ENCODE assay signal across 23 cellular contexts in the genomic region with DNA sequence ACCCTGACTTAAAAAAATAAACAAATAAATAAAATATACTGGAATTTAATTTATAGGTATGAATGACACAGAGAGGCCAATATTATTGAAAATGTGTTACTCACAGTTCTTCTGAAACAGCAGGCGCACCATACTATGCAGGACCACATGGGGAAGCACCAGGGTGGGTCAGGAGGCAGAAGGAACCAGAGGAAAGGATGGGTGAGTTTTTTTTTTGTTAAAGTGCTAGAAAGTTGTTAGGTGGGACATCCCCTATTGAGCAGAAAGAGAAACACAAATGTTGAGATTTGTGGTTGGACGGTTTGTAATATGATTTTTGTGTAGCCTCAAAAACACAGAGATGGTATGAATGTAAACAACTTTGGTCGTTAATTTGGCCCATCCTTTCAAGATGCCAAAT. TPM values are rescaled to one million over a fixed set of nuclear protein-coding genes. Genes with fewer than 3 reads are reported as not detected.
DNase-seq lines count a peak whose midpoint lies in the region; ATAC-seq and TF ChIP-seq lines count a peak whose summit lies in the region.
"Had no signal": no experiment of that assay in that cellular context is flagged by ENCODE, and none has a peak within 500 bp of the region (broad histone marks: within the 10 kb centered on the region; RNA-seq: fewer than 3 reads in every experiment).

No MANE protein-coding gene starts in this region.

- no TSS peak for BruUV-seq in Caco-2 (replicated peaks; lab: Mats Ljungman, UMichigan)

- H3K9me3 Mint-ChIP-seq in activated T-cell treated with anti-CD3 and anti-CD28 coated beads, Interleukin-2, amount 50 U/mL, for 4 hours, result no peaks in the 10 kb centered on the region
- H3K9me3 Mint-ChIP-seq in natural killer cell treated with Interleukin-12 subunit alpha and Interleukin-12 subunit beta and Interleukin-15 and Interleukin-18, amount 100 ng/mL, for 72 hours, result no peaks in the 10 kb centered on the region
- peaks cover 3% of the 10 kb centered on the region for H3K9me3 Mint-ChIP-seq in Caco-2 (ENCODE audit: unreplicated experiment)
- peaks cover 9% of the 10 kb centered on the region for H3K9me3 Mint-ChIP-seq in HFFc6

- TF ChIP-seq CTCF in GM12865 (IDR thresholded peaks at IDR 0.05; ENCODE audit: insufficient read depth, low read depth, low read length, missing control alignments), result no peak
- no peak for TF ChIP-seq CTCF in Caco-2 (IDR thresholded peaks at IDR 0.05; ENCODE audit: insufficient read depth in 1 of 2, low read depth in 1 of 2, low read length in 1 of 2, severe bottlenecking in 1 of 2, unreplicated experiment in 1 of 2)
- TF ChIP-seq CTCF in HFFc6 (IDR thresholded peaks at IDR 0.05), result no peak

- no peak overlapping the region for H3K4me3 ChIP-seq in GM12865 (ENCODE audit: low read depth, low read length)
- no peak overlapping the region for H3K4me3 ChIP-seq in Caco-2 (ENCODE audit: low read depth, low read length)
- H3K4me3 ChIP-seq: lung, PC-9, suprapubic skin had no signal

- peaks cover 35% of the 10 kb centered on the region for H3K4me1 Mint-ChIP-seq in activated T-cell treated with anti-CD3 and anti-CD28 coated beads, Interleukin-2, amount 50 U/mL, for 4 hours (ENCODE audit: low read depth)
- peaks cover 31 to 38% of the 10 kb centered on the region in 2 donors for H3K4me1 Mint-ChIP-seq in natural killer cell treated with Interleukin-12 subunit alpha and Interleukin-12 subunit beta and Interleukin-15 and Interleukin-18, amount 100 ng/mL, for 72 hours (ENCODE audit: low read depth in 2 of 2)
- H3K4me1 Mint-ChIP-seq in Caco-2 (ENCODE audit: low read depth, unreplicated experiment) (no peaks in the 10 kb centered on the region), HFFc6 (ENCODE audit: low read depth) (no peaks in the 10 kb centered on the region)
- H3K4me1 Mint-ChIP-seq: H9 had no signal

- no peaks in the 10 kb centered on the region for H3K4me1 ChIP-seq in Caco-2

- no peaks in the 10 kb centered on the region; the same call in 1 of the 2 replicates for H3K9me3 ChIP-seq in Caco-2
- H3K9me3 ChIP-seq: suprapubic skin had no signal

- peak; percentile 53 to 69 for ATAC-seq in activated T-cell treated with anti-CD3 and anti-CD28 coated beads, Interleukin-2, amount 50 U/mL, for 4 hours
- peak; percentile 66 for ATAC-seq in HG03135 (IDR thresholded peaks at IDR 0.05; ENCODE audit: unreplicated experiment)
- ATAC-seq in natural killer cell treated with Interleukin-12 subunit alpha and Interleukin-12 subunit beta and Interleukin-15 and Interleukin-18, amount 100 ng/mL, for 72 hours, result peak; percentile 71 to 83

- H3K36me3 ChIP-seq in Caco-2 (ENCODE audit: control insufficient read depth, insufficient read depth, low read length), result peaks cover 1% of the 10 kb centered on the region; the same call in 1 of the 2 replicates
- H3K36me3 ChIP-seq: suprapubic skin had no signal

- CTCF ChIA-PET in Caco-2 (lab: Charles Lee), result no interaction called here

- no peaks in the 10 kb centered on the region for H3K27me3 Mint-ChIP-seq in activated T-cell treated with anti-CD3 and anti-CD28 coated beads, Interleukin-2, amount 50 U/mL, for 4 hours (ENCODE audit: low read depth)
- no peaks in the 10 kb centered on the region for H3K27me3 Mint-ChIP-seq in natural killer cell treated with Interleukin-12 subunit alpha and Interleukin-12 subunit beta and Interleukin-15 and Interleukin-18, amount 100 ng/mL, for 72 hours
- H3K27me3 Mint-ChIP-seq in Caco-2 (ENCODE audit: insufficient read depth, unreplicated experiment) (no peaks in the 10 kb centered on the region), HFFc6 (ENCODE audit: insufficient read depth) (no peaks in the 10 kb centered on the region; the same call in 1 of the 2 replicates)
- H3K27me3 Mint-ChIP-seq: brain had no signal

- H3K36me3 Mint-ChIP-seq in activated T-cell treated with anti-CD3 and anti-CD28 coated beads, Interleukin-2, amount 50 U/mL, for 4 hours (ENCODE audit: insufficient read depth), result peaks cover 15% of the 10 kb centered on the region
- H3K36me3 Mint-ChIP-seq in natural killer cell treated with Interleukin-12 subunit alpha and Interleukin-12 subunit beta and Interleukin-15 and Interleukin-18, amount 100 ng/mL, for 72 hours, result no peaks in the 10 kb centered on the region
- peaks cover 14% of the 10 kb centered on the region for H3K36me3 Mint-ChIP-seq in Caco-2 (ENCODE audit: insufficient read depth, unreplicated experiment)
- peaks cover 12% of the 10 kb centered on the region; the same call in 1 of the 2 replicates for H3K36me3 Mint-ChIP-seq in HFFc6 (ENCODE audit: low read depth)

- no peak overlapping the region for H3K27ac Mint-ChIP-seq in natural killer cell treated with Interleukin-12 subunit alpha and Interleukin-12 subunit beta and Interleukin-15 and Interleukin-18, amount 100 ng/mL, for 72 hours
- H3K27ac Mint-ChIP-seq in Caco-2 (ENCODE audit: unreplicated experiment) (no peak overlapping the region), HFFc6 (no peak overlapping the region)
- H3K27ac Mint-ChIP-seq: activated T-helper 2 cell treated with anti-CD3 and anti-CD28 coated beads, Interferon-gamma antibody, Interleukin-2, Interleukin-4, amounts not matched to agents 10 μg/mL and 5 μg/mL and 100 μg/mL, durations not matched to agents 14 hours and 24 hours and 36 hours had no signal

- H3K27me3 ChIP-seq in Caco-2 (replicated peaks; ENCODE audit: control insufficient read depth, insufficient read depth, low read length), result no peaks in the 10 kb centered on the region
- H3K27me3 ChIP-seq: suprapubic skin had no signal

- no peak for DNase-seq in activated T-cell treated with anti-CD3 and anti-CD28 coated beads, Interleukin-2, amount 50 U/mL, for 4 hours
- DNase-seq in activated T-cell treated with anti-CD3 and anti-CD28 coated beads for 4 hours (no peak), GM12865 (ENCODE audit: low read depth) (peak; percentile 34), Caco-2 (no peak), SHP77 (lab: John Stamatoyannopoulos, UW) (no peak), HFFc6 (no peak)
- no peak for DNase-seq in natural killer cell treated with Interleukin-12 subunit alpha and Interleukin-12 subunit beta and Interleukin-15 and Interleukin-18, amount 100 ng/mL, for 72 hours (ENCODE audit: low spot score)
- DNase-seq: ACHN; H9; kidney glomerular epithelial cell; NCI-H1048; NCI-H1694 treated with DMSO at 0.1 percent for 48 hours; NCI-H2171; NCI-H510A treated with DMSO at 0.1 percent for 48 hours; NK-92 treated with Interleukin-12 subunit alpha and Interleukin-12 subunit beta, amount 100 ng/mL, for 24 hours; PC-9; Right ventricle myocardium superior; T1000 had no signal

- intact Hi-C loops in Caco-2 (cut with micrococcal nuclease; ENCODE audit: unreplicated experiment), result no loop called here

- no peak overlapping the region for H3K4me3 Mint-ChIP-seq in activated T-cell treated with anti-CD3 and anti-CD28 coated beads, Interleukin-2, amount 50 U/mL, for 4 hours
- no peak overlapping the region for H3K4me3 Mint-ChIP-seq in natural killer cell treated with Interleukin-12 subunit alpha and Interleukin-12 subunit beta and Interleukin-15 and Interleukin-18, amount 100 ng/mL, for 72 hours
- H3K4me3 Mint-ChIP-seq in Caco-2 (ENCODE audit: unreplicated experiment), result no peak overlapping the region
- H3K4me3 Mint-ChIP-seq in HFFc6, result no peak overlapping the region
- H3K4me3 Mint-ChIP-seq: brain, H9 had no signal

- POLR2A ChIA-PET in Caco-2 (lab: Charles Lee), result no interaction called here

RNA-seq across cellular contexts. Expression of gene PTPRA, which starts 26.0 kb away (rescaled TPM):
- 10 to 100 TPM; 28.2 to 34.5 (median 32.3) TPM for total RNA-seq in activated T-cell treated with anti-CD3 and anti-CD28 coated beads, Interleukin-2, amount 50 U/mL, for 4 hours
- 10 to 100 TPM; 50.4 to 76.0 TPM for total RNA-seq in natural killer cell treated with Interleukin-12 subunit alpha and Interleukin-12 subunit beta and Interleukin-15 and Interleukin-18, amount 100 ng/mL, for 72 hours
- 51.4 and 57.0 TPM in 2 replicates for total RNA-seq in Caco-2 (2022)
- 10 to 100 TPM; 44.3 to 54.4 (median 48.7) TPM for total RNA-seq in HFFc6 (2021; fragmentation: NEBNext Ultra II Directional; extraction: Animal tissue kit (Norgen Biotek cat#: 25700))

RNA-seq across cellular contexts. Expression of gene VPS16, which starts 58.7 kb away (rescaled TPM):
- 10 to 100 TPM; 39.9 to 42.4 (median 41.6) TPM for total RNA-seq in activated T-cell treated with anti-CD3 and anti-CD28 coated beads, Interleukin-2, amount 50 U/mL, for 4 hours
- total RNA-seq in natural killer cell treated with Interleukin-12 subunit alpha and Interleukin-12 subunit beta and Interleukin-15 and Interleukin-18, amount 100 ng/mL, for 72 hours, result 100 to 1,000 TPM in 1 of 2 donors, 10 to 100 TPM in 1; 88.0 to 101 TPM
- 41.3 and 46.6 TPM in 2 replicates for total RNA-seq in Caco-2 (2022)
- 10 to 100 TPM; 30.6 to 36.3 (median 35.2) TPM for total RNA-seq in HFFc6 (2021; fragmentation: NEBNext Ultra II Directional; extraction: Animal tissue kit (Norgen Biotek cat#: 25700))

RNA-seq across cellular contexts. Expression of gene PCED1A, which starts 58.8 kb away (rescaled TPM):
- total RNA-seq in activated T-cell treated with anti-CD3 and anti-CD28 coated beads, Interleukin-2, amount 50 U/mL, for 4 hours, result 10 to 100 TPM; 12.1 to 16.8 (median 12.9) TPM
- total RNA-seq in natural killer cell treated with Interleukin-12 subunit alpha and Interleukin-12 subunit beta and Interleukin-15 and Interleukin-18, amount 100 ng/mL, for 72 hours, result 10 to 100 TPM; 53.8 to 62.6 TPM
- 43.9 and 44.7 TPM in 2 replicates for total RNA-seq in Caco-2 (2022)
- total RNA-seq in HFFc6 (2021; fragmentation: NEBNext Ultra II Directional; extraction: Animal tissue kit (Norgen Biotek cat#: 25700)), result 10 to 100 TPM; 22.0 to 24.8 (median 23.8) TPM
